Comparison of ENCODE assay signal across 8 cellular contexts in genomic region chr2:3518496-3519254, GRCh38. TPM values are rescaled to one million over a fixed set of nuclear protein-coding genes. Genes with fewer than 3 reads are reported as not detected.
DNase-seq lines count a peak whose midpoint lies in the region; ATAC-seq, FAIRE-seq and TF ChIP-seq lines count a peak whose summit lies in the region.

No MANE protein-coding gene starts in this region.

- H3K4me1 ChIP-seq in ACC112 (ENCODE audit: control insufficient read depth, insufficient read depth, low read length, unreplicated experiment) (peaks cover 16% of the 10 kb centered on the region), breast epithelium (peaks cover 0 to 8% of the 10 kb centered on the region in 2 donors), small intestine (ENCODE audit: control insufficient read depth in 2 of 2, insufficient read depth in 1 of 2, low read depth in 1 of 2, low read length in 1 of 2) (peaks cover 8 to 12% of the 10 kb centered on the region in 2 donors)

- H3K36me3 ChIP-seq in ACC112 (ENCODE audit: insufficient read depth, low read length) (peaks cover 11% of the 10 kb centered on the region), breast epithelium (no peaks in the 10 kb centered on the region), small intestine (ENCODE audit: control insufficient read depth in 2 of 2, insufficient read depth in 2 of 2, low read length in 2 of 2) (peaks cover 0 to 3% of the 10 kb centered on the region in 2 donors)

- H2AFZ ChIP-seq in ACC112 (ENCODE audit: low read length, unreplicated experiment): peak overlapping the region; percentile 37

- no peaks in the 10 kb centered on the region for H3K27me3 ChIP-seq in ACC112 (ENCODE audit: insufficient read depth, low read length)
- no peaks in the 10 kb centered on the region for H3K27me3 ChIP-seq in breast epithelium
- no peaks in the 10 kb centered on the region for H3K27me3 ChIP-seq in small intestine (ENCODE audit: control insufficient read depth in 2 of 2, insufficient read depth in 2 of 2, low read length in 2 of 2)

- H3K9me3 ChIP-seq in breast epithelium: no peaks in the 10 kb centered on the region
- H3K9me3 ChIP-seq in small intestine (ENCODE audit: control insufficient read depth, low read depth): no peaks in the 10 kb centered on the region

- peaks cover 24% of the 10 kb centered on the region for H3K79me2 ChIP-seq in ACC112 (ENCODE audit: control insufficient read depth, insufficient read depth, low read length, unreplicated experiment)

- intact Hi-C loops in breast epithelium (cut with DNase I; ENCODE audit: low total_unique reads): no loop called here

- DNase-seq in NCI-H2171 treated with DMSO at 0.1 percent for 48 hours (lab: John Stamatoyannopoulos, UW) (peak; percentile 99), breast epithelium (ENCODE audit: low spot score in 2 of 2) (peak; percentile 93 to 95), iPS-NIHi11 (ENCODE audit: low spot score) (peak; percentile 99), small intestine (peak; percentile 93)

- H3K27ac ChIP-seq in ACC112 (ENCODE audit: low read depth, low read length) (peak overlapping the region; percentile 72), VCaP (peak overlapping the region; percentile 98), breast epithelium (peak overlapping the region; percentile 96 to 98), small intestine (ENCODE audit: low read depth in 1 of 2, low read length in 1 of 2) (peak overlapping the region; percentile 90 to 97)

- no peak for TF ChIP-seq POLR2A in breast epithelium (IDR thresholded peaks at IDR 0.05)

- no peak for FAIRE-seq in small intestine (lab: Jason Lieb, UNC)

- TF ChIP-seq CTCF in VCaP (conservative IDR thresholded peaks at IDR 0.05) (no peak), breast epithelium (IDR thresholded peaks at IDR 0.05) (no peak)

- H3K4me3 ChIP-seq in ACC112 (ENCODE audit: low read depth, low read length): peak overlapping the region; percentile 93
- peak overlapping the region; percentile 63 to 92 (median 83) for H3K4me3 ChIP-seq in breast epithelium
- peak overlapping the region; percentile 72 to 82 for H3K4me3 ChIP-seq in small intestine (ENCODE audit: low read depth in 1 of 2, low read length in 2 of 2)

- ATAC-seq in GM18870 (IDR thresholded peaks at IDR 0.05; ENCODE audit: unreplicated experiment) (peak; percentile 68), HG03108 (IDR thresholded peaks at IDR 0.05; ENCODE audit: unreplicated experiment) (peak; percentile 78)

- WGBS in small intestine, 3 donors: 0 to 1% (median 0%) methylated on average over 60 to 67 of the region's 67 CpGs

RNA-seq across cellular contexts. Expression of gene ADI1, which starts 0.7 kb away (rescaled TPM):
- 10 to 100 TPM; 47.2 to 81.3 (median 78.2) TPM for total RNA-seq in breast epithelium
- polyA plus RNA-seq in small intestine: 100 to 1,000 TPM in 2 of 3 donors, 10 to 100 TPM in 1; 65.4 to 615 (median 326) TPM

RNA-seq across cellular contexts. Expression of gene RNASEH1, which starts 39.5 kb away (rescaled TPM):
- 10 to 100 TPM; 17.3 to 22.1 (median 21.0) TPM for total RNA-seq in breast epithelium
- 10 to 100 TPM in 1 of 3 donors, 1 to 10 TPM in 2; 5.1 to 16.4 (median 5.6) TPM for polyA plus RNA-seq in small intestine

RNA-seq across cellular contexts. Expression of gene RPS7, which starts 56.4 kb away (rescaled TPM):
- 1,000 to 10,000 TPM; 2,542 to 4,150 (median 3,724) TPM for total RNA-seq in breast epithelium
- 1,000 to 10,000 TPM; 1,641 to 2,574 (median 2,513) TPM for polyA plus RNA-seq in small intestine

Comparison
In these comparisons a context has a peak if more than half of its experiments do, and no peak if none do; other contexts are left out.
1. Peak in every context shown above with its lines: DNase-seq, ATAC-seq, H3K4me3 ChIP-seq and H3K27ac ChIP-seq.